In genomic region chr2:118089015-118089800, GRCh38 we compare ENCODE assay signal across 8 cellular contexts. TPM values are rescaled to one million over a fixed set of nuclear protein-coding genes. Genes with fewer than 3 reads are reported as not detected.
DNase-seq lines count a peak whose midpoint lies in the region; ATAC-seq and TF ChIP-seq lines count a peak whose summit lies in the region.

No MANE protein-coding gene starts in this region.

- H3K9me3 ChIP-seq in ES-I3 (ENCODE audit: control insufficient read depth, insufficient read depth, low read length) (no peaks in the 10 kb centered on the region), esophagus squamous epithelium (no peaks in the 10 kb centered on the region), aorta (ENCODE audit: control insufficient read depth, low read length) (no peaks in the 10 kb centered on the region)

- WGBS in esophagus squamous epithelium, 2 donors: 4% methylated on average over 12 of the region's 12 CpGs
- WGBS in aorta, 2 donors: 3 to 4% methylated on average over 12 of the region's 12 CpGs

- no peak for TF ChIP-seq POLR2A in esophagus squamous epithelium (IDR thresholded peaks at IDR 0.05)

- H3K4me3 ChIP-seq in esophagus squamous epithelium (peak overlapping the region; percentile 84 to 93 (median 90)), aorta (ENCODE audit: low read length in 2 of 2) (peak overlapping the region; percentile 62 to 77)

- H3K36me3 Mint-ChIP-seq in activated CD4-positive, alpha-beta T cell treated with anti-CD3 and anti-CD28 coated beads, Interleukin-2, amount 10 ng/mL, durations not matched to agents 24 days and 14 days (ENCODE audit: low read depth): peaks cover 6% of the 10 kb centered on the region
- no peaks in the 10 kb centered on the region for H3K36me3 Mint-ChIP-seq in natural killer cell

- H3K4me3 Mint-ChIP-seq in activated CD4-positive, alpha-beta T cell treated with anti-CD3 and anti-CD28 coated beads, Interleukin-2, amount 10 ng/mL, durations not matched to agents 24 days and 14 days: peak overlapping the region; percentile 93
- H3K4me3 Mint-ChIP-seq in natural killer cell: peak overlapping the region; percentile 86

- intact Hi-C loops in activated CD4-positive, alpha-beta T cell treated with anti-CD3 and anti-CD28 coated beads, Interleukin-2, amount 10 ng/mL, durations not matched to agents 24 days and 14 days (cut with micrococcal nuclease): loop anchor here (1.0 to 2.0 kb wide), 3 partner anchors 42 to 1278 kb away; partner anchors contain the start of genes C2orf76 and DBI
- intact Hi-C loops in esophagus squamous epithelium (cut with DNase I): no loop called here
- intact Hi-C loops in natural killer cell (cut with micrococcal nuclease): loop anchor here (2.0 to 10.0 kb wide), 3 partner anchors 74 to 274 kb away; partner anchors contain the start of genes CCDC93 and DDX18
- intact Hi-C loops in aorta (cut with DNase I): loop anchor here (1.0 to 10.0 kb wide), 3 partner anchors 34 to 97 kb away; no protein-coding TSS in a partner anchor

- no peaks in the 10 kb centered on the region for H3K9me3 Mint-ChIP-seq in activated CD4-positive, alpha-beta T cell treated with anti-CD3 and anti-CD28 coated beads, Interleukin-2, amount 10 ng/mL, durations not matched to agents 24 days and 14 days
- H3K9me3 Mint-ChIP-seq in natural killer cell: no peaks in the 10 kb centered on the region

- peaks cover 7% of the 10 kb centered on the region; the same call in 1 of the 2 replicates for H3K4me1 ChIP-seq in ES-I3 (ENCODE audit: insufficient read depth, low read length)
- H3K4me1 ChIP-seq in esophagus squamous epithelium: peaks cover 7 to 33% (median 18%) of the 10 kb centered on the region in 3 donors
- peaks cover 0 to 4% of the 10 kb centered on the region in 2 donors for H3K4me1 ChIP-seq in aorta (ENCODE audit: control insufficient read depth in 1 of 2, insufficient read depth in 2 of 2, low read length in 2 of 2)

- H3K27me3 ChIP-seq in esophagus squamous epithelium (peaks cover 0 to 11% (median 0%) of the 10 kb centered on the region in 4 donors), aorta (ENCODE audit: control insufficient read depth in 1 of 2, insufficient read depth in 2 of 2, low read length in 1 of 2) (no peaks in the 10 kb centered on the region)

- H3K36me3 ChIP-seq in ES-I3 (ENCODE audit: insufficient read depth, low read length) (no peaks in the 10 kb centered on the region), esophagus squamous epithelium (no peaks in the 10 kb centered on the region), aorta (ENCODE audit: control insufficient read depth in 1 of 2, insufficient read depth in 2 of 2, low read length in 1 of 2) (no peaks in the 10 kb centered on the region)

- ATAC-seq in GM21526 (IDR thresholded peaks at IDR 0.05; ENCODE audit: low FRiP score, unreplicated experiment): peak; percentile 39
- ATAC-seq in natural killer cell: no peak
- peak; percentile 78 for ATAC-seq in aorta (ENCODE audit: low FRiP score)

- peak overlapping the region; percentile 84 for H3K9ac ChIP-seq in ES-I3 (ENCODE audit: low read depth, low read length)

- H3K27ac Mint-ChIP-seq in activated CD4-positive, alpha-beta T cell treated with anti-CD3 and anti-CD28 coated beads, Interleukin-2, amount 10 ng/mL, durations not matched to agents 24 days and 14 days: peak overlapping the region; percentile 92
- peak overlapping the region; percentile 59 to 93 for H3K27ac Mint-ChIP-seq in natural killer cell

- DNase-seq in KBM-7: peak; percentile 44
- peak; percentile 77 for DNase-seq in activated CD4-positive, alpha-beta T cell treated with anti-CD3 and anti-CD28 coated beads, Interleukin-2, amount 10 ng/mL, durations not matched to agents 24 days and 14 days
- DNase-seq in esophagus squamous epithelium (lab: John Stamatoyannopoulos, UW): no peak
- no peak for DNase-seq in natural killer cell
- no peak for DNase-seq in aorta
- no peak for DNase-seq in occipital lobe (lab: John Stamatoyannopoulos, UW)

- peak; percentile 26 to 37 (median 32) for TF ChIP-seq CTCF in esophagus squamous epithelium (IDR thresholded peaks at IDR 0.05)
- TF ChIP-seq CTCF in natural killer cell (IDR thresholded peaks at IDR 0.05): no peak

- peak overlapping the region; percentile 73 to 84 (median 80) for H3K27ac ChIP-seq in esophagus squamous epithelium
- no peak overlapping the region for H3K27ac ChIP-seq in aorta (ENCODE audit: low read depth in 1 of 2, low read length in 2 of 2)

- H3K4me1 Mint-ChIP-seq in activated CD4-positive, alpha-beta T cell treated with anti-CD3 and anti-CD28 coated beads, Interleukin-2, amount 10 ng/mL, durations not matched to agents 24 days and 14 days: peaks cover 18% of the 10 kb centered on the region
- H3K4me1 Mint-ChIP-seq in natural killer cell: peaks cover 4 to 24% of the 10 kb centered on the region in 2 donors

- peaks cover 5% of the 10 kb centered on the region for H3K27me3 Mint-ChIP-seq in activated CD4-positive, alpha-beta T cell treated with anti-CD3 and anti-CD28 coated beads, Interleukin-2, amount 10 ng/mL, durations not matched to agents 24 days and 14 days
- H3K27me3 Mint-ChIP-seq in natural killer cell (ENCODE audit: low read depth in 2 of 2): peaks cover 2 to 6% of the 10 kb centered on the region in 2 donors

- in situ Hi-C loops in KBM-7 (cut with MboI; ENCODE audit: low pct_unique_long_range_greater_than_20kb, low sequenced_read_pairs): no loop called here

RNA-seq across cellular contexts. Expression of gene INSIG2, which starts 0.9 kb away (rescaled TPM):
- total RNA-seq in activated CD4-positive, alpha-beta T cell treated with anti-CD3 and anti-CD28 coated beads, Interleukin-2, amount 10 ng/mL, durations not matched to agents 24 days and 14 days: 35.2 and 35.6 TPM in 2 replicates
- 10 to 100 TPM in 1 of 4 donors, 1 to 10 TPM in 3; 2.5 to 10.1 (median 6.5) TPM for total RNA-seq in esophagus squamous epithelium
- 10 to 100 TPM in 2 of 3 donors, 1 to 10 TPM in 1; 9.5 to 20.5 (median 13.9) TPM for total RNA-seq in natural killer cell
- 10 to 100 TPM; 34.2 to 43.2 TPM for total RNA-seq in aorta
- 10 to 100 TPM; 35.1 to 44.5 TPM for polyA plus RNA-seq in aorta
- 30.1 TPM for total RNA-seq in occipital lobe

Comparison
In these comparisons a context has a peak if more than half of its experiments do, and no peak if none do; other contexts are left out.
1. ATAC-seq: peak in GM21526 (single experiment) and aorta (single experiment); none in natural killer cell (0 of 3).
2. DNase-seq: peak in KBM-7 (single experiment) and activated CD4-positive, alpha-beta T cell treated with anti-CD3 and anti-CD28 coated beads, Interleukin-2, amount 10 ng/mL, durations not matched to agents 24 days and 14 days (single experiment); none in esophagus squamous epithelium (single experiment), natural killer cell (single experiment), aorta (0 of 2) and occipital lobe (single experiment).
3. H3K27ac ChIP-seq: peak in esophagus squamous epithelium (4 of 4); none in aorta (0 of 2).